Comparison of ENCODE assay signal across 16 cellular contexts in the genomic region with DNA sequence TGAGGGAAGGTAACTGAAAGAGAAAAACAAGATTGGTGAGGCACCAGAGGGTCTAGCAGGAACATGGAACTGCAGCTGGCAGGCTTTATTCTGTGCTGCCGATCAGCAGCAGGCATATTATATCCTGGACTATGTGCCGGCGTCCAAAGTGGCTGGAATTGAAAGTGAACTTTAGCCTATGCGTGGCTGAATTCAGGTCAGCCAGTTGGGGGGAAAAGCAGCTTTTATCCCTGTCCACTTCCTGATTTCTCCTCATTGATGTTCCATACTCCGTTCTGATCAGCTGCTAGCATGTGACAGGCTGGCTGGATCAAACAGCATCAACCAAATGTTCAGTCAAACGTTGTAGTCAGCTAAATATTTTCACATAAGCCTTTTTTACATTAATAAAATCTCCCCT.
DNase-seq lines count a peak whose midpoint lies in the region; ATAC-seq and TF ChIP-seq lines count a peak whose summit lies in the region.
"Had no signal": no experiment of that assay in that cellular context is flagged by ENCODE, and none has a peak within 500 bp of the region (broad histone marks: within the 10 kb centered on the region; RNA-seq: fewer than 3 reads in every experiment).

No MANE protein-coding gene starts in this region.

- no peak for TF ChIP-seq POLR2A in tibial nerve (IDR thresholded peaks at IDR 0.05)

- peak overlapping the region; percentile 39 for H3K4me2 ChIP-seq in parathyroid adenoma (ENCODE audit: low read length)

- H3K4me3 ChIP-seq in parathyroid adenoma (ENCODE audit: low read depth, low read length) (peak overlapping the region; percentile 8), urinary bladder (ENCODE audit: low read depth, low read length) (no peak overlapping the region), tibial nerve (no peak overlapping the region)

- TF ChIP-seq EP300 in tibial nerve (IDR thresholded peaks at IDR 0.05) = no peak

- DNase-seq in left colon (no peak), foreskin keratinocyte (no peak), tibial nerve (ENCODE audit: low spot score in 2 of 2) (no peak), hippocampal formation (lab: John Stamatoyannopoulos, UW) (no peak)
- DNase-seq: amygdala; Calu3; glutamatergic neuron; KG1; midbrain; NCI-H1105; stimulated activated CD4-positive, alpha-beta T cell treated with anti-CD3 and anti-CD28 coated beads, Interleukin-15, amount 100 ng/mL, for 24 hours; stimulated activated naive CD4-positive, alpha-beta T cell treated with Interleukin-2 at 50 U/mL for 16 hours; WERI-Rb-1 had no signal

- 38% methylated on average over 6 of the region's 6 CpGs for WGBS in urinary bladder
- WGBS in tibial nerve, 2 donors = 49 to 58% methylated on average over 6 of the region's 6 CpGs

- H3K4me1 ChIP-seq in parathyroid adenoma = peaks cover 25% of the 10 kb centered on the region
- H3K4me1 ChIP-seq in urinary bladder (ENCODE audit: insufficient read depth) = peaks cover 1% of the 10 kb centered on the region
- no peaks in the 10 kb centered on the region for H3K4me1 ChIP-seq in foreskin keratinocyte
- no peaks in the 10 kb centered on the region for H3K4me1 ChIP-seq in tibial nerve

- TF ChIP-seq CTCF in VCaP (conservative IDR thresholded peaks at IDR 0.05) = no peak
- no peak for TF ChIP-seq CTCF in parathyroid adenoma (IDR thresholded peaks at IDR 0.05)
- no peak for TF ChIP-seq CTCF in foreskin keratinocyte (conservative IDR thresholded peaks at IDR 0.05)
- TF ChIP-seq CTCF in tibial nerve (IDR thresholded peaks at IDR 0.05) = no peak

- H2AFZ ChIP-seq in parathyroid adenoma = peak overlapping the region; percentile 35

- no peaks in the 10 kb centered on the region for H3K9me3 ChIP-seq in parathyroid adenoma (ENCODE audit: control insufficient read depth, low read length)
- no peaks in the 10 kb centered on the region for H3K9me3 ChIP-seq in tibial nerve

- H3K79me2 ChIP-seq in parathyroid adenoma = no peaks in the 10 kb centered on the region

- intact Hi-C loops in left colon (cut with DNase I, micrococcal nuclease) = no loop called here

- H3K27me3 ChIP-seq in parathyroid adenoma (ENCODE audit: control insufficient read depth, insufficient read depth, low read length) (no peaks in the 10 kb centered on the region), foreskin keratinocyte (no peaks in the 10 kb centered on the region), tibial nerve (no peaks in the 10 kb centered on the region)

- H3K36me3 ChIP-seq in parathyroid adenoma (ENCODE audit: control insufficient read depth, insufficient read depth, low read length) = no peaks in the 10 kb centered on the region
- H3K36me3 ChIP-seq in urinary bladder (ENCODE audit: insufficient read depth) = no peaks in the 10 kb centered on the region
- no peaks in the 10 kb centered on the region for H3K36me3 ChIP-seq in tibial nerve
- H3K36me3 ChIP-seq: WERI-Rb-1 had no signal

- H3K27ac ChIP-seq in VCaP = peak overlapping the region; percentile 73
- peak overlapping the region; percentile 91 for H3K27ac ChIP-seq in parathyroid adenoma
- H3K27ac ChIP-seq in urinary bladder (ENCODE audit: low read depth) = peak overlapping the region; percentile 84
- no peak overlapping the region for H3K27ac ChIP-seq in foreskin keratinocyte
- H3K27ac ChIP-seq in tibial nerve = peak overlapping the region in 1 of 4 donors; percentile 36
- H3K27ac ChIP-seq: WERI-Rb-1 had no signal

- no peak overlapping the region for H3K9ac ChIP-seq in parathyroid adenoma

- ATAC-seq in left colon (peak; percentile 70), foreskin keratinocyte (no peak)
